ENCODE assay signal across 2 cellular contexts in genomic region chr11:46905806-46906205, GRCh38.
TF ChIP-seq lines count a peak whose summit lies in the region.

No MANE protein-coding gene starts in this region.

TF ChIP-seq in GM23338, 12 proteins besides CTCF, POLR2A, EP300 and RAD21:
- TF ChIP-seq ZNF462 (CRISPR knock-in tag; IDR thresholded peaks at IDR 0.05) (no peak), STAT1 (IDR thresholded peaks at IDR 0.05; ENCODE audit: unreplicated experiment) (no peak), EZH2 (IDR thresholded peaks at IDR 0.05; ENCODE audit: low read depth, unreplicated experiment) (no peak), EZH2phosphoT487 (IDR thresholded peaks at IDR 0.05; ENCODE audit: unreplicated experiment) (no peak)

TF ChIP-seq in WTC11, 78 proteins besides CTCF, POLR2A, EP300 and RAD21 (continued from another document):
- TF ChIP-seq ZNF512 (CRISPR knock-in tag; IDR thresholded peaks at IDR 0.05; ENCODE audit: borderline replicate concordance) (no peak), SMAD4 (CRISPR knock-in tag; IDR thresholded peaks at IDR 0.05) (no peak), MYBL2 (CRISPR knock-in tag; IDR thresholded peaks at IDR 0.05) (no peak), ZNF532 (CRISPR knock-in tag; IDR thresholded peaks at IDR 0.05; ENCODE audit: borderline replicate concordance) (no peak), FOXP4 (CRISPR knock-in tag; IDR thresholded peaks at IDR 0.05) (no peak), KAT7 (CRISPR knock-in tag; IDR thresholded peaks at IDR 0.05; ENCODE audit: borderline replicate concordance) (no peak), FOXP1 (CRISPR knock-in tag; IDR thresholded peaks at IDR 0.05; ENCODE audit: borderline replicate concordance) (no peak), NFYB (CRISPR knock-in tag; conservative IDR thresholded peaks at IDR 0.05; ENCODE audit: low read depth) (no peak), NFATC4 (CRISPR knock-in tag; IDR thresholded peaks at IDR 0.05) (no peak), PRRX2 (CRISPR knock-in tag; IDR thresholded peaks at IDR 0.05) (no peak), TP53 (CRISPR knock-in tag; IDR thresholded peaks at IDR 0.05) (no peak), ZNF425 (CRISPR knock-in tag; conservative IDR thresholded peaks at IDR 0.05) (no peak), SP1 (CRISPR knock-in tag; conservative IDR thresholded peaks at IDR 0.05) (no peak), JAZF1 (CRISPR knock-in tag; IDR thresholded peaks at IDR 0.05) (no peak), ERG (CRISPR knock-in tag; IDR thresholded peaks at IDR 0.05) (no peak), MAX (CRISPR knock-in tag; IDR thresholded peaks at IDR 0.05) (no peak)
TF ChIP-seq in WTC11: peak in this region for 0.
